1 cellular context compared by ENCODE assay signal in the genomic region with DNA sequence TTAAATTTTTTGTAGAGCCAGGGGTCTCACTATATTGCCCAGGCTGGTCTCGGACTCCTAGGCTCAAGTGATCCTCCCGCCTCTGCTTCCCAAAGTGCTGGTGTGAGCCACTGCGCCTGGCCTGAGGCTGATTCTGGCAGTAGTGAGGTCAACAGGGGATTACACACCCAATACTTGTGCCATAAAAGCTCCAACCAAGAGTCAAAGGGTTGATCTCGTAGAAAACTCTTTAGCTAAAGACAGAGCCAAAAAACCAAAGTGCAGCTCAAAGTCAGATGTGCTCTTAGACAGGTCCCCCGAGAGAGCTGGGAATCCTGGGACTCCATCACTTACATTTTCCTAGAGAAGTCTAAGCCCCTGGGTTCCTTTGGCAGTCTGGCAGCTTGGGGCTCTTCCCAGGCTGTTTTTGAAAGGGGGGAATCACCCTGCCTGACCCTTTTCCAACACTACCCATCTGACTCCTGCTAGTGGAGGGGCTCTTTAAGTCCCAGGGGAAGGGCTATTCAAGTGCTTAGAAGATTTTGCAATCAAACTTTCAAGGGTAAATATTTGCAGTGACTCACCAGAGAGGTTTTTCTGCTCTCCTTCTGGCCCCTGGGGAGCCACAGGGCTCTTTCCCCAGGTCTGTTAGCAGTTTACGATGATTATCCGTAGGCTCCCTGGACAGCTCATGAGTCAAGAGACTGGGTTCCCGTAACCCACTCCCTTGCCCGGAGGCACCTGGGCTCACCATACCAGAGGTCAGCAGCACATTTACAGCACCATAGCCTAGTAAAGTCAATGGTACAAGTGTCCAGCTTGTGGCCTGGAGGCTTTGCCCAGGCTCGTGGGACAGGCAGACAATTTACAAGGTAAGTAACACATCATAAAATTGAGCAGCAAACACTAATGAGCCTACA.
TF ChIP-seq lines count a peak whose summit lies in the region.

No MANE protein-coding gene starts in this region.

TF ChIP-seq in HEK293, 187 proteins besides CTCF, POLR2A, EP300 and RAD21 (continued from another document and continues in another):
- TF ChIP-seq, protein P1, sequence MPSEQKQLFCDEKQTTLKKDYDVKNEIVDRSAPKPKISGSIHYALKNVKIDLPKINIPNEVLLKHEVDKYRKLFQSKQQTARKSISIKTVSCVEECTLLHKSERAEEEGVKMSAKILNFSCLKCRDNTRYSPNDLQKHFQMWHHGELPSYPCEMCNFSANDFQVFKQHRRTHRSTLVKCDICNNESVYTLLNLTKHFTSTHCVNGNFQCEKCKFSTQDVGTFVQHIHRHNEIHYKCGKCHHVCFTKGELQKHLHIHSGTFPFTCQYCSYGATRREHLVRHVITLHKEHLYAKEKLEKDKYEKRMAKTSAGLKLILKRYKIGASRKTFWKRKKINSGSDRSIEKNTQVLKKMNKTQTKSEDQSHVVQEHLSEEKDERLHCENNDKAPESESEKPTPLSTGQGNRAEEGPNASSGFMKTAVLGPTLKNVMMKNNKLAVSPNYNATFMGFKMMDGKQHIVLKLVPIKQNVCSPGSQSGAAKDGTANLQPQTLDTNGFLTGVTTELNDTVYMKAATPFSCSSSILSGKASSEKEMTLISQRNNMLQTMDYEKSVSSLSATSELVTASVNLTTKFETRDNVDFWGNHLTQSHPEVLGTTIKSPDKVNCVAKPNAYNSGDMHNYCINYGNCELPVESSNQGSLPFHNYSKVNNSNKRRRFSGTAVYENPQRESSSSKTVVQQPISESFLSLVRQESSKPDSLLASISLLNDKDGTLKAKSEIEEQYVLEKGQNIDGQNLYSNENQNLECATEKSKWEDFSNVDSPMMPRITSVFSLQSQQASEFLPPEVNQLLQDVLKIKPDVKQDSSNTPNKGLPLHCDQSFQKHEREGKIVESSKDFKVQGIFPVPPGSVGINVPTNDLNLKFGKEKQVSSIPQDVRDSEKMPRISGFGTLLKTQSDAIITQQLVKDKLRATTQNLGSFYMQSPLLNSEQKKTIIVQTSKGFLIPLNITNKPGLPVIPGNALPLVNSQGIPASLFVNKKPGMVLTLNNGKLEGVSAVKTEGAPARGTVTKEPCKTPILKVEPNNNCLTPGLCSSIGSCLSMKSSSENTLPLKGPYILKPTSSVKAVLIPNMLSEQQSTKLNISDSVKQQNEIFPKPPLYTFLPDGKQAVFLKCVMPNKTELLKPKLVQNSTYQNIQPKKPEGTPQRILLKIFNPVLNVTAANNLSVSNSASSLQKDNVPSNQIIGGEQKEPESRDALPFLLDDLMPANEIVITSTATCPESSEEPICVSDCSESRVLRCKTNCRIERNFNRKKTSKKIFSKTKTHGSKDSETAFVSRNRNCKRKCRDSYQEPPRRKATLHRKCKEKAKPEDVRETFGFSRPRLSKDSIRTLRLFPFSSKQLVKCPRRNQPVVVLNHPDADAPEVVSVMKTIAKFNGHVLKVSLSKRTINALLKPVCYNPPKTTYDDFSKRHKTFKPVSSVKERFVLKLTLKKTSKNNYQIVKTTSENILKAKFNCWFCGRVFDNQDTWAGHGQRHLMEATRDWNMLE (tag by site-specific recombination; conservative IDR thresholded peaks at IDR 0.05; ENCODE audit: low read depth): no peak
- TF ChIP-seq, protein P2, sequence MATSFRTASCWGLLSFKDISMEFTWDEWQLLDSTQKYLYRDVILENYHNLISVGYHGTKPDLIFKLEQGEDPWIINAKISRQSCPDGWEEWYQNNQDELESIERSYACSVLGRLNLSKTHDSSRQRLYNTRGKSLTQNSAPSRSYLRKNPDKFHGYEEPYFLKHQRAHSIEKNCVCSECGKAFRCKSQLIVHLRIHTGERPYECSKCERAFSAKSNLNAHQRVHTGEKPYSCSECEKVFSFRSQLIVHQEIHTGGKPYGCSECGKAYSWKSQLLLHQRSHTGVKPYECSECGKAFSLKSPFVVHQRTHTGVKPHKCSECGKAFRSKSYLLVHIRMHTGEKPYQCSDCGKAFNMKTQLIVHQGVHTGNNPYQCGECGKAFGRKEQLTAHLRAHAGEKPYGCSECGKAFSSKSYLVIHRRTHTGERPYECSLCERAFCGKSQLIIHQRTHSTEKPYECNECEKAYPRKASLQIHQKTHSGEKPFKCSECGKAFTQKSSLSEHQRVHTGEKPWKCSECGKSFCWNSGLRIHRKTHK (tag by site-specific recombination; IDR thresholded peaks at IDR 0.05): no peak
- TF ChIP-seq KLF7 (tag by site-specific recombination; IDR thresholded peaks at IDR 0.05; ENCODE audit: borderline replicate concordance) (no peak), HOXD13 (CRISPR knock-in tag; IDR thresholded peaks at IDR 0.05; ENCODE audit: borderline replicate concordance) (peak; percentile 73; the same call in 1 of the 2 replicates), PBX3 (CRISPR knock-in tag; IDR thresholded peaks at IDR 0.05) (no peak), ZNF121 (tag by site-specific recombination; IDR thresholded peaks at IDR 0.05) (peak; percentile 97), ZNF391 (tag by site-specific recombination; IDR thresholded peaks at IDR 0.05; ENCODE audit: borderline replicate concordance, low read depth) (no peak), ZNF311 (tag by site-specific recombination; IDR thresholded peaks at IDR 0.05; ENCODE audit: borderline replicate concordance) (no peak), ZSCAN23 (tag by site-specific recombination; IDR thresholded peaks at IDR 0.05) (no peak), OVOL3 (tag by site-specific recombination; IDR thresholded peaks at IDR 0.05) (peak; percentile 83), ZNF629 (tag by site-specific recombination; IDR thresholded peaks at IDR 0.05) (peak; percentile 86), ZIC2 (tag by site-specific recombination; IDR thresholded peaks at IDR 0.05) (peak; percentile 85), ZNF10 (tag by site-specific recombination; IDR thresholded peaks at IDR 0.05) (peak; percentile 40; the same call in 1 of the 2 replicates), ZNF221 (tag by site-specific recombination; IDR thresholded peaks at IDR 0.05; ENCODE audit: borderline replicate concordance) (no peak), ZSCAN16 (tag by site-specific recombination; IDR thresholded peaks at IDR 0.05) (peak; percentile 22; the same call in 1 of the 2 replicates), ZNF701 (tag by site-specific recombination; IDR thresholded peaks at IDR 0.05) (no peak), ZNF747 (tag by site-specific recombination; IDR thresholded peaks at IDR 0.05) (no peak), ZNF514 (tag by site-specific recombination; IDR thresholded peaks at IDR 0.05) (no peak), ZBTB20 (tag by site-specific recombination; IDR thresholded peaks at IDR 0.05) (peak; percentile 25; the same call in 1 of the 2 replicates), ZNF843 (tag by site-specific recombination; IDR thresholded peaks at IDR 0.05) (peak; percentile 73), ZNF140 (tag by site-specific recombination; IDR thresholded peaks at IDR 0.05) (no peak), ZNF155 (tag by site-specific recombination; IDR thresholded peaks at IDR 0.05) (no peak), GFI1B (tag by site-specific recombination; IDR thresholded peaks at IDR 0.05) (no peak), ELK4 (IDR thresholded peaks at IDR 0.05; ENCODE audit: borderline replicate concordance, low read depth, low read length) (no peak)
- TF ChIP-seq, protein P3, sequence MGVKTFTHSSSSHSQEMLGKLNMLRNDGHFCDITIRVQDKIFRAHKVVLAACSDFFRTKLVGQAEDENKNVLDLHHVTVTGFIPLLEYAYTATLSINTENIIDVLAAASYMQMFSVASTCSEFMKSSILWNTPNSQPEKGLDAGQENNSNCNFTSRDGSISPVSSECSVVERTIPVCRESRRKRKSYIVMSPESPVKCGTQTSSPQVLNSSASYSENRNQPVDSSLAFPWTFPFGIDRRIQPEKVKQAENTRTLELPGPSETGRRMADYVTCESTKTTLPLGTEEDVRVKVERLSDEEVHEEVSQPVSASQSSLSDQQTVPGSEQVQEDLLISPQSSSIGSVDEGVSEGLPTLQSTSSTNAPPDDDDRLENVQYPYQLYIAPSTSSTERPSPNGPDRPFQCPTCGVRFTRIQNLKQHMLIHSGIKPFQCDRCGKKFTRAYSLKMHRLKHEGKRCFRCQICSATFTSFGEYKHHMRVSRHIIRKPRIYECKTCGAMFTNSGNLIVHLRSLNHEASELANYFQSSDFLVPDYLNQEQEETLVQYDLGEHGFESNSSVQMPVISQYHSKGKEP (tag by site-specific recombination; IDR thresholded peaks at IDR 0.05): peak; percentile 60
- TF ChIP-seq, protein P4, sequence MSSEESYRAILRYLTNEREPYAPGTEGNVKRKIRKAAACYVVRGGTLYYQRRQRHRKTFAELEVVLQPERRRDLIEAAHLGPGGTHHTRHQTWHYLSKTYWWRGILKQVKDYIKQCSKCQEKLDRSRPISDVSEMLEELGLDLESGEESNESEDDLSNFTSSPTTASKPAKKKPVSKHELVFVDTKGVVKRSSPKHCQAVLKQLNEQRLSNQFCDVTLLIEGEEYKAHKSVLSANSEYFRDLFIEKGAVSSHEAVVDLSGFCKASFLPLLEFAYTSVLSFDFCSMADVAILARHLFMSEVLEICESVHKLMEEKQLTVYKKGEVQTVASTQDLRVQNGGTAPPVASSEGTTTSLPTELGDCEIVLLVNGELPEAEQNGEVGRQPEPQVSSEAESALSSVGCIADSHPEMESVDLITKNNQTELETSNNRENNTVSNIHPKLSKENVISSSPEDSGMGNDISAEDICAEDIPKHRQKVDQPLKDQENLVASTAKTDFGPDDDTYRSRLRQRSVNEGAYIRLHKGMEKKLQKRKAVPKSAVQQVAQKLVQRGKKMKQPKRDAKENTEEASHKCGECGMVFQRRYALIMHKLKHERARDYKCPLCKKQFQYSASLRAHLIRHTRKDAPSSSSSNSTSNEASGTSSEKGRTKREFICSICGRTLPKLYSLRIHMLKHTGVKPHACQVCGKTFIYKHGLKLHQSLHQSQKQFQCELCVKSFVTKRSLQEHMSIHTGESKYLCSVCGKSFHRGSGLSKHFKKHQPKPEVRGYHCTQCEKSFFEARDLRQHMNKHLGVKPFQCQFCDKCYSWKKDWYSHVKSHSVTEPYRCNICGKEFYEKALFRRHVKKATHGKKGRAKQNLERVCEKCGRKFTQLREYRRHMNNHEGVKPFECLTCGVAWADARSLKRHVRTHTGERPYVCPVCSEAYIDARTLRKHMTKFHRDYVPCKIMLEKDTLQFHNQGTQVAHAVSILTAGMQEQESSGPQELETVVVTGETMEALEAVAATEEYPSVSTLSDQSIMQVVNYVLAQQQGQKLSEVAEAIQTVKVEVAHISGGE (tag by site-specific recombination; conservative IDR thresholded peaks at IDR 0.05; ENCODE audit: low read depth): no peak
- TF ChIP-seq, protein P5, sequence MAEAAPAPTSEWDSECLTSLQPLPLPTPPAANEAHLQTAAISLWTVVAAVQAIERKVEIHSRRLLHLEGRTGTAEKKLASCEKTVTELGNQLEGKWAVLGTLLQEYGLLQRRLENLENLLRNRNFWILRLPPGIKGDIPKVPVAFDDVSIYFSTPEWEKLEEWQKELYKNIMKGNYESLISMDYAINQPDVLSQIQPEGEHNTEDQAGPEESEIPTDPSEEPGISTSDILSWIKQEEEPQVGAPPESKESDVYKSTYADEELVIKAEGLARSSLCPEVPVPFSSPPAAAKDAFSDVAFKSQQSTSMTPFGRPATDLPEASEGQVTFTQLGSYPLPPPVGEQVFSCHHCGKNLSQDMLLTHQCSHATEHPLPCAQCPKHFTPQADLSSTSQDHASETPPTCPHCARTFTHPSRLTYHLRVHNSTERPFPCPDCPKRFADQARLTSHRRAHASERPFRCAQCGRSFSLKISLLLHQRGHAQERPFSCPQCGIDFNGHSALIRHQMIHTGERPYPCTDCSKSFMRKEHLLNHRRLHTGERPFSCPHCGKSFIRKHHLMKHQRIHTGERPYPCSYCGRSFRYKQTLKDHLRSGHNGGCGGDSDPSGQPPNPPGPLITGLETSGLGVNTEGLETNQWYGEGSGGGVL (tag by site-specific recombination; IDR thresholded peaks at IDR 0.05): peak; percentile 51
- TF ChIP-seq, protein P6, sequence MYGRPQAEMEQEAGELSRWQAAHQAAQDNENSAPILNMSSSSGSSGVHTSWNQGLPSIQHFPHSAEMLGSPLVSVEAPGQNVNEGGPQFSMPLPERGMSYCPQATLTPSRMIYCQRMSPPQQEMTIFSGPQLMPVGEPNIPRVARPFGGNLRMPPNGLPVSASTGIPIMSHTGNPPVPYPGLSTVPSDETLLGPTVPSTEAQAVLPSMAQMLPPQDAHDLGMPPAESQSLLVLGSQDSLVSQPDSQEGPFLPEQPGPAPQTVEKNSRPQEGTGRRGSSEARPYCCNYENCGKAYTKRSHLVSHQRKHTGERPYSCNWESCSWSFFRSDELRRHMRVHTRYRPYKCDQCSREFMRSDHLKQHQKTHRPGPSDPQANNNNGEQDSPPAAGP (tag by site-specific recombination; IDR thresholded peaks at IDR 0.05): peak; percentile 86; the same call in 1 of the 2 replicates
- TF ChIP-seq, protein P7, sequence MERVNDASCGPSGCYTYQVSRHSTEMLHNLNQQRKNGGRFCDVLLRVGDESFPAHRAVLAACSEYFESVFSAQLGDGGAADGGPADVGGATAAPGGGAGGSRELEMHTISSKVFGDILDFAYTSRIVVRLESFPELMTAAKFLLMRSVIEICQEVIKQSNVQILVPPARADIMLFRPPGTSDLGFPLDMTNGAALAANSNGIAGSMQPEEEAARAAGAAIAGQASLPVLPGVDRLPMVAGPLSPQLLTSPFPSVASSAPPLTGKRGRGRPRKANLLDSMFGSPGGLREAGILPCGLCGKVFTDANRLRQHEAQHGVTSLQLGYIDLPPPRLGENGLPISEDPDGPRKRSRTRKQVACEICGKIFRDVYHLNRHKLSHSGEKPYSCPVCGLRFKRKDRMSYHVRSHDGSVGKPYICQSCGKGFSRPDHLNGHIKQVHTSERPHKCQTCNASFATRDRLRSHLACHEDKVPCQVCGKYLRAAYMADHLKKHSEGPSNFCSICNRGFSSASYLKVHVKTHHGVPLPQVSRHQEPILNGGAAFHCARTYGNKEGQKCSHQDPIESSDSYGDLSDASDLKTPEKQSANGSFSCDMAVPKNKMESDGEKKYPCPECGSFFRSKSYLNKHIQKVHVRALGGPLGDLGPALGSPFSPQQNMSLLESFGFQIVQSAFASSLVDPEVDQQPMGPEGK (tag by site-specific recombination; IDR thresholded peaks at IDR 0.05): peak; percentile 87
